ENCODE assay signal across 9 cellular contexts in genomic region chr17:83189673-83190385, GRCh38.
DNase-seq lines count a peak whose midpoint lies in the region; ATAC-seq, FAIRE-seq and TF ChIP-seq lines count a peak whose summit lies in the region.
"Had no signal": no experiment of that assay in that cellular context is flagged by ENCODE, and none has a peak within 500 bp of the region (broad histone marks: within the 10 kb centered on the region; RNA-seq: fewer than 3 reads in every experiment).

No MANE protein-coding gene starts in this region.

- no peak overlapping the region for H3K4me2 ChIP-seq in trophoblast cell (ENCODE audit: low read length)

- H3K4me3 ChIP-seq in AG10803 (ENCODE audit: low read length) (no peak overlapping the region), foreskin fibroblast (ENCODE audit: low read depth in 1 of 2, low read length in 2 of 2) (no peak overlapping the region), trophoblast cell (ENCODE audit: low read depth, low read length) (peak overlapping the region; percentile 43), small intestine (ENCODE audit: low read depth in 1 of 2, low read length in 2 of 2) (no peak overlapping the region)

- H3K9ac ChIP-seq in trophoblast cell (ENCODE audit: low read length) = no peak overlapping the region

- H3K9me3 Mint-ChIP-seq in stimulated activated naive B cell treated with anti-CD40 and anti-IgM and Interleukin-4, amounts not matched to agents 10 μg/mL and 1 μg/mL and 100 μg/mL, for 72 hours = peaks cover 11 to 14% of the 10 kb centered on the region in 2 donors

- no peak for ATAC-seq in stimulated activated naive B cell treated with anti-CD40 and anti-IgM and Interleukin-4, amounts not matched to agents 10 μg/mL and 1 μg/mL and 100 μg/mL, for 72 hours (replicated peaks)
- ATAC-seq in HG02642 (IDR thresholded peaks at IDR 0.05; ENCODE audit: poor library complexity, unreplicated experiment) = no peak

- no peaks in the 10 kb centered on the region for H3K79me2 ChIP-seq in trophoblast cell (ENCODE audit: control insufficient read depth, insufficient read depth, low read length, poor library complexity)

- no peak overlapping the region for H2AFZ ChIP-seq in trophoblast cell (ENCODE audit: insufficient read depth, low read length, poor library complexity)

- no peak overlapping the region for H3K14ac ChIP-seq in trophoblast cell (ENCODE audit: low read length)

- H3K4ac ChIP-seq in trophoblast cell (ENCODE audit: low read depth, low read length) = no peak overlapping the region

- H2BK12ac ChIP-seq in trophoblast cell (ENCODE audit: low read length) = no peak overlapping the region

- no peak overlapping the region for H3K23ac ChIP-seq in trophoblast cell (ENCODE audit: low read length)

- no peak overlapping the region for H2BK5ac ChIP-seq in trophoblast cell (ENCODE audit: low read depth, low read length, poor library complexity)

- no peaks in the 10 kb centered on the region for H3K79me1 ChIP-seq in trophoblast cell (ENCODE audit: low read length)

- H2BK120ac ChIP-seq in trophoblast cell (ENCODE audit: insufficient read depth, low read length, poor library complexity) = no peak overlapping the region

- peaks cover 2 to 8% of the 10 kb centered on the region in 2 donors for H3K36me3 Mint-ChIP-seq in stimulated activated naive B cell treated with anti-CD40 and anti-IgM and Interleukin-4, amounts not matched to agents 10 μg/mL and 1 μg/mL and 100 μg/mL, for 72 hours

- no peak for FAIRE-seq in small intestine (lab: Jason Lieb, UNC)

- H4K91ac ChIP-seq in trophoblast cell (ENCODE audit: low read depth, low read length) = no peak overlapping the region

- H3K4me1 ChIP-seq in trophoblast cell (ENCODE audit: control insufficient read depth in 1 of 2, insufficient read depth in 2 of 2, low read length in 2 of 2) = no peaks in the 10 kb centered on the region
- no peaks in the 10 kb centered on the region for H3K4me1 ChIP-seq in small intestine (ENCODE audit: control insufficient read depth in 2 of 2, insufficient read depth in 1 of 2, low read depth in 1 of 2, low read length in 1 of 2)

- no peaks in the 10 kb centered on the region for H3K36me3 ChIP-seq in trophoblast cell (ENCODE audit: control insufficient read depth in 1 of 2, insufficient read depth in 2 of 2, low read length in 2 of 2)
- H3K36me3 ChIP-seq in small intestine (ENCODE audit: control insufficient read depth in 2 of 2, insufficient read depth in 2 of 2, low read length in 2 of 2) = no peaks in the 10 kb centered on the region

- WGBS in trophoblast cell (ENCODE audit: extremely low coverage, insufficient coverage, insufficient read length) = no CpG with 5 or more reads among the region's 22 CpGs
- 59 to 68% (median 67%) methylated on average over 22 of the region's 22 CpGs for WGBS in small intestine, 3 donors

- no peak overlapping the region for H4K8ac ChIP-seq in trophoblast cell (ENCODE audit: low read depth, low read length)

- peaks cover 6 to 14% of the 10 kb centered on the region in 2 donors for H3K27me3 Mint-ChIP-seq in stimulated activated naive B cell treated with anti-CD40 and anti-IgM and Interleukin-4, amounts not matched to agents 10 μg/mL and 1 μg/mL and 100 μg/mL, for 72 hours

- TF ChIP-seq CTCF in AG10803 (conservative IDR thresholded peaks at IDR 0.05; ENCODE audit: low read length) (no peak), foreskin fibroblast (IDR thresholded peaks at IDR 0.05; ENCODE audit: low read depth, low read length) (no peak)

- peak; percentile 97 for DNase-seq in AG10803 (ENCODE audit: low read depth)
- DNase-seq in RPMI7951 (ENCODE audit: low read depth) = peak; percentile 79
- DNase-seq in foreskin fibroblast = peak; percentile 88 to 92
- no peak for DNase-seq in trophoblast cell
- no peak for DNase-seq in small intestine
- no peak for DNase-seq in stimulated activated naive B cell treated with anti-CD40 and anti-IgM and Interleukin-4, amounts not matched to agents 10 μg/mL and 1 μg/mL and 100 μg/mL, for 72 hours
- no peak for DNase-seq in NCI-H1092 treated with DMSO at 0.1 percent for 48 hours (lab: John Stamatoyannopoulos, UW)
- DNase-seq: DMS79 treated with DMSO at 0.1 percent for 48 hours had no signal

- no peak overlapping the region for H2AK5ac ChIP-seq in trophoblast cell (ENCODE audit: low read length)

- no peak overlapping the region for H4K12ac ChIP-seq in trophoblast cell (ENCODE audit: low read depth, low read length)

- H3K18ac ChIP-seq in trophoblast cell (ENCODE audit: low read length) = no peak overlapping the region

- H3K4me1 Mint-ChIP-seq in stimulated activated naive B cell treated with anti-CD40 and anti-IgM and Interleukin-4, amounts not matched to agents 10 μg/mL and 1 μg/mL and 100 μg/mL, for 72 hours = peaks cover 14 to 23% of the 10 kb centered on the region in 2 donors

- no peak overlapping the region for H3K27ac ChIP-seq in trophoblast cell (ENCODE audit: low read depth, low read length)
- H3K27ac ChIP-seq in small intestine (ENCODE audit: low read depth in 1 of 2, low read length in 1 of 2) = peak overlapping the region in 1 of 2 donors; percentile 53

- H3K27ac Mint-ChIP-seq in stimulated activated naive B cell treated with anti-CD40 and anti-IgM and Interleukin-4, amounts not matched to agents 10 μg/mL and 1 μg/mL and 100 μg/mL, for 72 hours = no peak overlapping the region

- H3K4me3 Mint-ChIP-seq in stimulated activated naive B cell treated with anti-CD40 and anti-IgM and Interleukin-4, amounts not matched to agents 10 μg/mL and 1 μg/mL and 100 μg/mL, for 72 hours = no peak overlapping the region

- no peaks in the 10 kb centered on the region for H3K27me3 ChIP-seq in trophoblast cell (ENCODE audit: insufficient read depth, low read length)
- no peaks in the 10 kb centered on the region for H3K27me3 ChIP-seq in small intestine (ENCODE audit: control insufficient read depth in 2 of 2, insufficient read depth in 2 of 2, low read length in 2 of 2)

- H3K9me3 ChIP-seq in trophoblast cell (ENCODE audit: insufficient read depth, low read depth, low read length) (peaks cover 58% of the 10 kb centered on the region), small intestine (ENCODE audit: control insufficient read depth, low read depth) (no peaks in the 10 kb centered on the region)

Comparison
In these comparisons a context has a peak if more than half of its experiments do, and no peak if none do; other contexts are left out.
1. DNase-seq: peak in AG10803 (single experiment), RPMI7951 (single experiment) and foreskin fibroblast (2 of 2); none in trophoblast cell (0 of 2), small intestine (single experiment), stimulated activated naive B cell treated with anti-CD40 and anti-IgM and Interleukin-4, amounts not matched to agents 10 μg/mL and 1 μg/mL and 100 μg/mL, for 72 hours (single experiment) and NCI-H1092 treated with DMSO at 0.1 percent for 48 hours (single experiment).